In genomic region chr7:156950381-156950858, GRCh38 we compare ENCODE assay signal across 8 cellular contexts. TPM values are rescaled to one million over a fixed set of nuclear protein-coding genes. Genes with fewer than 3 reads are reported as not detected.
DNase-seq lines count a peak whose midpoint lies in the region; ATAC-seq and FAIRE-seq lines count a peak whose summit lies in the region.

No MANE protein-coding gene starts in this region.

- peaks cover 16% of the 10 kb centered on the region for H3K27me3 Mint-ChIP-seq in T-helper 2 cell treated with Interferon-gamma antibody and Interleukin-4, amounts not matched to agents 5 μg/mL and 100 μg/mL, for 36 hours (ENCODE audit: low read depth)
- peaks cover 0 to 4% of the 10 kb centered on the region in 2 donors for H3K27me3 Mint-ChIP-seq in T-cell

- ATAC-seq in T-cell (replicated peaks in 1 of 4) (no peak), right cardiac atrium (no peak)
- no peak for ATAC-seq in stimulated activated effector memory CD8-positive, alpha-beta T cell treated with anti-CD3 and anti-CD28 coated beads, Interleukin-12 subunit alpha, Interleukin-12 subunit beta, amount 100 ng/mL, for 72 hours

- POLR2A ChIA-PET in T-cell (lab: Charles Lee) = interaction anchor here (0.6 to 1.1 kb wide), 3 partner anchors 57 to 151 kb away, joined by 3 to 9 read pairs (median 4); partner anchors contain the start of gene LMBR1 (in 1 of the 2)

- H3K27ac Mint-ChIP-seq in T-helper 2 cell treated with Interferon-gamma antibody and Interleukin-4, amounts not matched to agents 5 μg/mL and 100 μg/mL, for 36 hours = peak overlapping the region; percentile 96
- peak overlapping the region; percentile 74 to 79 for H3K27ac Mint-ChIP-seq in T-cell
- H3K27ac Mint-ChIP-seq in stimulated activated effector memory CD8-positive, alpha-beta T cell treated with anti-CD3 and anti-CD28 coated beads, Interleukin-12 subunit alpha, Interleukin-12 subunit beta, amount 100 ng/mL, for 72 hours = peak overlapping the region; percentile 98

- 2% methylated on average over 21 of the region's 21 CpGs for WGBS in right cardiac atrium

- no peaks in the 10 kb centered on the region for H3K9me3 ChIP-seq in right cardiac atrium (ENCODE audit: control insufficient read depth, low read length)

- H3K4me3 Mint-ChIP-seq in T-helper 2 cell treated with Interferon-gamma antibody and Interleukin-4, amounts not matched to agents 5 μg/mL and 100 μg/mL, for 36 hours = peak overlapping the region; percentile 93
- H3K4me3 Mint-ChIP-seq in T-cell = peak overlapping the region; percentile 92 to 97 (median 96)
- peak overlapping the region; percentile 100 for H3K4me3 Mint-ChIP-seq in stimulated activated effector memory CD8-positive, alpha-beta T cell treated with anti-CD3 and anti-CD28 coated beads, Interleukin-12 subunit alpha, Interleukin-12 subunit beta, amount 100 ng/mL, for 72 hours

- H3K27me3 ChIP-seq in right cardiac atrium (ENCODE audit: control insufficient read depth, insufficient read depth) = no peaks in the 10 kb centered on the region

- H3K36me3 Mint-ChIP-seq in T-helper 2 cell treated with Interferon-gamma antibody and Interleukin-4, amounts not matched to agents 5 μg/mL and 100 μg/mL, for 36 hours (ENCODE audit: low read depth) = peaks cover 33% of the 10 kb centered on the region
- peaks cover 28% of the 10 kb centered on the region for H3K36me3 Mint-ChIP-seq in T-cell
- peaks cover 50% of the 10 kb centered on the region for H3K36me3 Mint-ChIP-seq in stimulated activated effector memory CD8-positive, alpha-beta T cell treated with anti-CD3 and anti-CD28 coated beads, Interleukin-12 subunit alpha, Interleukin-12 subunit beta, amount 100 ng/mL, for 72 hours

- DNase-seq in T-helper 2 cell treated with Interferon-gamma antibody and Interleukin-4, amounts not matched to agents 5 μg/mL and 100 μg/mL, for 36 hours (ENCODE audit: low spot score) = no peak
- DNase-seq in T-helper 2 cell = no peak
- no peak for DNase-seq in T-cell
- DNase-seq in right cardiac atrium = no peak
- no peak for DNase-seq in stimulated activated effector memory CD8-positive, alpha-beta T cell treated with anti-CD3 and anti-CD28 coated beads, Interleukin-12 subunit alpha, Interleukin-12 subunit beta, amount 100 ng/mL, for 72 hours (ENCODE audit: low spot score in 2 of 2)
- DNase-seq in urothelium cell line (ENCODE audit: low spot score) = no peak
- DNase-seq in activated effector memory CD4-positive, alpha-beta T cell treated with Interleukin-2 at 50 U/mL for 16 hours = no peak
- no peak for DNase-seq in ureter (ENCODE audit: low spot score)

- intact Hi-C loops in right cardiac atrium (cut with DNase I) = no loop called here

- CTCF ChIA-PET in T-cell (lab: Charles Lee) = interaction anchor here in 1 of 2 donors (1.6 to 2.6 kb wide), 2 partner anchors 27 to 57 kb away, joined by 7 to 16 read pairs; partner anchors contain the start of gene LMBR1

- peaks cover 25% of the 10 kb centered on the region for H3K4me1 Mint-ChIP-seq in T-helper 2 cell treated with Interferon-gamma antibody and Interleukin-4, amounts not matched to agents 5 μg/mL and 100 μg/mL, for 36 hours (ENCODE audit: low read depth)
- peaks cover 26 to 33% (median 27%) of the 10 kb centered on the region in 3 donors for H3K4me1 Mint-ChIP-seq in T-cell
- H3K4me1 Mint-ChIP-seq in stimulated activated effector memory CD8-positive, alpha-beta T cell treated with anti-CD3 and anti-CD28 coated beads, Interleukin-12 subunit alpha, Interleukin-12 subunit beta, amount 100 ng/mL, for 72 hours = peaks cover 28% of the 10 kb centered on the region

- no peak for FAIRE-seq in urothelium cell line (lab: Jason Lieb, UNC)

- H3K4me3 ChIP-seq in right cardiac atrium (ENCODE audit: low read length) = peak overlapping the region; percentile 85

- no peak overlapping the region for H3K27ac ChIP-seq in right cardiac atrium (ENCODE audit: low read length)

- no peaks in the 10 kb centered on the region for H3K9me3 Mint-ChIP-seq in T-helper 2 cell treated with Interferon-gamma antibody and Interleukin-4, amounts not matched to agents 5 μg/mL and 100 μg/mL, for 36 hours
- no peaks in the 10 kb centered on the region for H3K9me3 Mint-ChIP-seq in T-cell
- no peaks in the 10 kb centered on the region for H3K9me3 Mint-ChIP-seq in stimulated activated effector memory CD8-positive, alpha-beta T cell treated with anti-CD3 and anti-CD28 coated beads, Interleukin-12 subunit alpha, Interleukin-12 subunit beta, amount 100 ng/mL, for 72 hours

- peaks cover 4% of the 10 kb centered on the region for H3K4me1 ChIP-seq in right cardiac atrium (ENCODE audit: control insufficient read depth, insufficient read depth, low read length)

RNA-seq across cellular contexts. Expression of gene NOM1, which starts 0.9 kb away (rescaled TPM):
- total RNA-seq in T-cell (10 to 100 TPM; 31.7 to 47.8 (median 33.7) TPM), right cardiac atrium (10 to 100 TPM in 1 of 4 donors, 1 to 10 TPM in 3; 6.5 to 10.6 (median 7.7) TPM), ureter (35.8 TPM)
- polyA plus RNA-seq in right cardiac atrium = 5.6 TPM

RNA-seq across cellular contexts. Expression of gene LMBR1, which starts 57.4 kb away (rescaled TPM):
- total RNA-seq in T-cell = 10 to 100 TPM; 79.1 to 94.8 (median 83.8) TPM
- total RNA-seq in right cardiac atrium = 10 to 100 TPM; 45.3 to 48.7 (median 46.6) TPM
- polyA plus RNA-seq in right cardiac atrium = 8.1 TPM
- 89.5 TPM for total RNA-seq in ureter
